In the genomic region with DNA sequence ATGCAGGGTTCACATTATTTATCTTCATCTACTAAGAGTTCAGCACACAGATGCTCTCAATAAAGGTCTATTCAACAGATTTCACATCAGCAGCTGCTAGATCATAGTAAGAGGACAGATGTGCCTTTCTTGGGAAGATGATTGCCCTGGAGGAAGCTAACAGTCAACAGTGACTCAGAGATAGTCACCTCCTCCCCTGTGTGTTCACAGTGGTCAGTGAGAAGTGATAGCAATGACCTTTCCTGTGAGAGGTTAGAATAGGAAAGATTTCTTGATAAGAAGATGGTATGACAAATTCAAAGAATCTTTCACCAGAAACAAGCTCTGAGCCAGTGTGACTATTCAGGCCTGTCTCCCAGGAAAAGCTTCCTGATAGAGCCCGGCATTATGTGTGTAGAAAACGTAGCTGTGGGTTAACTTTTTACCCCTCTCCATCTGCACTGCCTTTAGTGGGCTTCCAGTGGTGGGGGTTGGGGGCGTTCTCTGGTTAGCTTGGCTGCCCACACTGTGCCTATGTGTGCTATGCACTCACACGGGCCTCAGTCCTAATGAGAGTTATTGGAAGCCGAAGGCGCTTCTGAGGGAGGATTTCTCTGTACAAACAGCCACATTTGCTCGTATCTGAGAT, we compare ENCODE assay signal across 10 cellular contexts.
DNase-seq lines count a peak whose midpoint lies in the region; FAIRE-seq and TF ChIP-seq lines count a peak whose summit lies in the region.
"Had no signal": no experiment of that assay in that cellular context is flagged by ENCODE, and none has a peak within 500 bp of the region (broad histone marks: within the 10 kb centered on the region; RNA-seq: fewer than 3 reads in every experiment).

No MANE protein-coding gene starts in this region.

- intact Hi-C loops in activated CD4-positive, alpha-beta memory T cell treated with anti-CD3 and anti-CD28 coated beads for 36 hours (cut with micrococcal nuclease), result no loop called here

- no peak overlapping the region for H3K4me3 ChIP-seq in bronchial epithelial cell (ENCODE audit: low read depth, low read length)
- H3K4me3 ChIP-seq: transverse colon had no signal

- no peak overlapping the region for H3K27ac Mint-ChIP-seq in activated CD4-positive, alpha-beta memory T cell treated with anti-CD3 and anti-CD28 coated beads for 36 hours
- no peak overlapping the region for H3K27ac Mint-ChIP-seq in endothelial cell (ENCODE audit: unreplicated experiment)

- no peaks in the 10 kb centered on the region for H3K27me3 ChIP-seq in bronchial epithelial cell (ENCODE audit: control insufficient read depth, insufficient read depth, low read length)
- H3K27me3 ChIP-seq: transverse colon had no signal

- peaks cover 2% of the 10 kb centered on the region for H3K4me1 Mint-ChIP-seq in activated CD4-positive, alpha-beta memory T cell treated with anti-CD3 and anti-CD28 coated beads for 36 hours (ENCODE audit: low read depth)
- peaks cover 16% of the 10 kb centered on the region for H3K4me1 Mint-ChIP-seq in endothelial cell (ENCODE audit: unreplicated experiment)

- CTCF ChIA-PET in activated CD4-positive, alpha-beta memory T cell treated with anti-CD3 and anti-CD28 coated beads for 36 hours (lab: Charles Lee), result no interaction called here

- no peak for FAIRE-seq in bronchial epithelial cell (lab: Jason Lieb, UNC)

- H3K36me3 ChIP-seq in bronchial epithelial cell (ENCODE audit: control insufficient read depth, insufficient read depth, low read length), result no peaks in the 10 kb centered on the region
- H3K36me3 ChIP-seq: transverse colon had no signal

- H3K27me3 Mint-ChIP-seq in activated CD4-positive, alpha-beta memory T cell treated with anti-CD3 and anti-CD28 coated beads for 36 hours, result no peaks in the 10 kb centered on the region
- peaks cover 3% of the 10 kb centered on the region for H3K27me3 Mint-ChIP-seq in endothelial cell (ENCODE audit: unreplicated experiment)

- H3K9me3 Mint-ChIP-seq in activated CD4-positive, alpha-beta memory T cell treated with anti-CD3 and anti-CD28 coated beads for 36 hours, result no peaks in the 10 kb centered on the region
- H3K9me3 Mint-ChIP-seq in endothelial cell (ENCODE audit: unreplicated experiment), result no peaks in the 10 kb centered on the region

- no peak overlapping the region for H3K4me3 Mint-ChIP-seq in activated CD4-positive, alpha-beta memory T cell treated with anti-CD3 and anti-CD28 coated beads for 36 hours
- no peak overlapping the region for H3K4me3 Mint-ChIP-seq in endothelial cell (ENCODE audit: unreplicated experiment)

- TF ChIP-seq CTCF in bronchial epithelial cell (IDR thresholded peaks at IDR 0.05; ENCODE audit: insufficient read depth, low read length, severe bottlenecking) (no peak), endothelial cell (IDR thresholded peaks at IDR 0.05; ENCODE audit: unreplicated experiment) (no peak)

- POLR2A ChIA-PET in activated CD4-positive, alpha-beta memory T cell treated with anti-CD3 and anti-CD28 coated beads for 36 hours (lab: Charles Lee), result interaction anchor here (0.7 kb wide), 1 partner anchor 248 kb away, joined by 3 read pairs; no protein-coding TSS in a partner anchor

- DNase-seq in EH (ENCODE audit: low read depth) (peak; percentile 78), NCI-H226 (peak; percentile 43), bronchial epithelial cell (ENCODE audit: low read depth) (peak; percentile 84), myocyte (ENCODE audit: low read depth) (peak; percentile 37), GOT3 (lab: John Stamatoyannopoulos, UW) (no peak), endothelial cell (ENCODE audit: low spot score) (no peak)
- no peak for DNase-seq in activated CD4-positive, alpha-beta memory T cell treated with anti-CD3 and anti-CD28 coated beads for 36 hours
- DNase-seq: activated CD4-positive, CD25-positive, alpha-beta regulatory T cell treated with anti-CD3 and anti-CD28 coated beads, Interleukin-2, amount 50 U/mL, for 72 hours; occipital lobe; transverse colon had no signal

- H3K36me3 Mint-ChIP-seq in activated CD4-positive, alpha-beta memory T cell treated with anti-CD3 and anti-CD28 coated beads for 36 hours, result no peaks in the 10 kb centered on the region
- H3K36me3 Mint-ChIP-seq in endothelial cell (ENCODE audit: low read depth, unreplicated experiment), result no peaks in the 10 kb centered on the region

Comparison
In these comparisons a context has a peak if more than half of its experiments do, and no peak if none do; other contexts are left out.
1. DNase-seq: peak in EH (single experiment), NCI-H226 (single experiment), bronchial epithelial cell (single experiment) and myocyte (single experiment); none in activated CD4-positive, alpha-beta memory T cell treated with anti-CD3 and anti-CD28 coated beads for 36 hours (single experiment), GOT3 (single experiment) and endothelial cell (single experiment).